In the genomic region with DNA sequence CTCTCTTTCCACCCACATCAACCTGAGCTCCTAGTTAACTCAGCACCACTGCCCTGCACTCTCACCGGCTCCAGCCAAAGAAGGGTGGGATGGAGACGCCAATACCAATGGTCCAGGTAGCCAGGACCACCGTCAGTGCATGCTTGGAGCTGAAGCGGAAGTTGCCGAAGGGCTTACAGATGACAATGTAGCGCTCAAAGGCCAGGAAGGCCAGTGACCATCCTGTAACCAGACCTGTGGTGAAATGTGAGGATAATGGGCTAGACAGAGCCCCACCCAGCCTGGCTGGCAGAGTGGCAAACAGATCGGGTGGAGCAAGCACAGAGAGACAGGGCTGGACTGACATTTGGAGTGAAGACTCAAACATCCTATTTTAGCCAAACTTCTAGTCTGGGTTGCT, we compare ENCODE assay signal across 1 cellular context.
A peak's percentile ranks its signal among the peaks of the same experiment; 100 is the strongest.
TF ChIP-seq lines count a peak whose summit lies in the region.

No MANE protein-coding gene starts in this region.

TF ChIP-seq in GM12878, 131 proteins besides CTCF, POLR2A, EP300 and RAD21:
- TF ChIP-seq, protein P1, sequence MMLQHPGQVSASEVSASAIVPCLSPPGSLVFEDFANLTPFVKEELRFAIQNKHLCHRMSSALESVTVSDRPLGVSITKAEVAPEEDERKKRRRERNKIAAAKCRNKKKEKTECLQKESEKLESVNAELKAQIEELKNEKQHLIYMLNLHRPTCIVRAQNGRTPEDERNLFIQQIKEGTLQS (IDR thresholded peaks at IDR 0.05; ENCODE audit: borderline replicate concordance, extremely low read depth, low read depth, low read length), result no peak
- 0 out of 2 replicates have a peak, but pooled peaks have one; percentile 24 for TF ChIP-seq POLR2AphosphoS2 (IDR thresholded peaks at IDR 0.05; ENCODE audit: low read depth, low read length)
